In the genomic region with DNA sequence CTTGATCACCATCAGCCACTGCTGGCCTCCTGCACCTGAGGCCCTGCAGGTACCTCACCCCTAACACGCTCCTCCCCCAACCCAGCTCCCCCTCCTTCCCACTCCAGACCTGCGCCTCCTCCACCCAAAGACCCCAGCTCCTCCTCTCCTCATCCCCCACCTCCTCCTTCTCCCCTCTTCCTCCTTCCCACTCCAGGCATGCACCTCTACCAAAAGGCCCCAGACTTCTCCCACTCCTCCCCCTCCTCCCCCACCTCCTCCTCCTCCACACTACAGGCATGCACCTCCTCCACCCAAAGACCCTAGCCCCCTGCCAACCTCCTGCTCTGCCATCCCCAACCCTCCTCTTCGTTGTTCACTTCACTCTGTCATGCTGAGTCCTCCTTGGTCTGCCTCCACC, we compare ENCODE assay signal across 1 cellular context.
TF ChIP-seq lines count a peak whose summit lies in the region.

No MANE protein-coding gene starts in this region.

TF ChIP-seq in H1, 55 proteins besides CTCF, POLR2A, EP300 and RAD21:
- TF ChIP-seq RBBP5 (IDR thresholded peaks at IDR 0.05; ENCODE audit: borderline replicate concordance, low read depth, low read length) = no peak
- no peak for TF ChIP-seq POLR2AphosphoS5 (IDR thresholded peaks at IDR 0.05; ENCODE audit: low read depth, low read length)
- TF ChIP-seq CBX8 (IDR thresholded peaks at IDR 0.05; ENCODE audit: borderline replicate concordance, low read depth, low read length) = no peak
- no peak for TF ChIP-seq TAF7 (optimal IDR thresholded peaks at IDR 0.05; ENCODE audit: borderline replicate concordance, low read depth, low read length)
- TF ChIP-seq ASH2L (IDR thresholded peaks at IDR 0.05; ENCODE audit: low read length) = no peak
- TF ChIP-seq RFX5 (IDR thresholded peaks at IDR 0.05; ENCODE audit: borderline replicate concordance, low read depth, low read length) = no peak
